In the genomic region with DNA sequence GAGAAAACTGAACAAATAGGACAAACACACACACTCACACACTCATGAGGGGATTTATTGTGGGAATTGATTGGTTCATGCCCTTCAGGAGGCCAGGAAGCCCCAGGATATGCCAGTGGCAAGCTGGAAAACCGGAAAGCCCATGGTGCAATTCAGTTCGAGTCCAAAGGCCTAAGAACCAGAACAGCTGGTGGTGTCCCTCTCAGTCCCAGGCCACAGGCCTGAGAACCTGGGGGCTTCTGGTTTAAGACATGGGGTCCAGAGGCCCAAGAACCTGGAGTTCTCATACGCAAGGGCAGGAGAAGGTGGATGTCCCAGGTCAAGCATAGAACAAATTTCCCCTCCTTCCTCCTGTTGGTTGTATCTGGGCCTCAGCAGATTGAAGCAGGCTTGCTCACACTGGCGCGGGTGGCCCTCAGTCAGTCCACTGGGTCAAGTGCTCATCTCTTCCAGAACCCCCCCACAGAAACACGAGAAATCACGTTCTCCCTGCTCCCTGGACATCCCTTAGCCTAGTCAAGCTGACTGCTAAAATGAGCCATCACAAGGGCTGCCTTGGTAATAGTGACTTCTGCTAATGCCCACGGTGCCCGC, we compare ENCODE assay signal across 2 cellular contexts.
TF ChIP-seq lines count a peak whose summit lies in the region.

No MANE protein-coding gene starts in this region.

TF ChIP-seq in GM12878, 131 proteins besides CTCF, POLR2A, EP300 and RAD21:
- TF ChIP-seq EGR1 (IDR thresholded peaks at IDR 0.05; ENCODE audit: borderline replicate concordance in 1 of 2, low read depth in 2 of 2, low read length in 2 of 2) (no peak), RB1 (IDR thresholded peaks at IDR 0.05; ENCODE audit: borderline replicate concordance) (no peak), SUPT20H (IDR thresholded peaks at IDR 0.05; ENCODE audit: borderline replicate concordance, control insufficient read depth, low read depth, low read length) (no peak), HDAC2 (IDR thresholded peaks at IDR 0.05) (no peak), YY1 (IDR thresholded peaks at IDR 0.05; ENCODE audit: low read depth, low read length) (no peak)
- TF ChIP-seq, protein P1, sequence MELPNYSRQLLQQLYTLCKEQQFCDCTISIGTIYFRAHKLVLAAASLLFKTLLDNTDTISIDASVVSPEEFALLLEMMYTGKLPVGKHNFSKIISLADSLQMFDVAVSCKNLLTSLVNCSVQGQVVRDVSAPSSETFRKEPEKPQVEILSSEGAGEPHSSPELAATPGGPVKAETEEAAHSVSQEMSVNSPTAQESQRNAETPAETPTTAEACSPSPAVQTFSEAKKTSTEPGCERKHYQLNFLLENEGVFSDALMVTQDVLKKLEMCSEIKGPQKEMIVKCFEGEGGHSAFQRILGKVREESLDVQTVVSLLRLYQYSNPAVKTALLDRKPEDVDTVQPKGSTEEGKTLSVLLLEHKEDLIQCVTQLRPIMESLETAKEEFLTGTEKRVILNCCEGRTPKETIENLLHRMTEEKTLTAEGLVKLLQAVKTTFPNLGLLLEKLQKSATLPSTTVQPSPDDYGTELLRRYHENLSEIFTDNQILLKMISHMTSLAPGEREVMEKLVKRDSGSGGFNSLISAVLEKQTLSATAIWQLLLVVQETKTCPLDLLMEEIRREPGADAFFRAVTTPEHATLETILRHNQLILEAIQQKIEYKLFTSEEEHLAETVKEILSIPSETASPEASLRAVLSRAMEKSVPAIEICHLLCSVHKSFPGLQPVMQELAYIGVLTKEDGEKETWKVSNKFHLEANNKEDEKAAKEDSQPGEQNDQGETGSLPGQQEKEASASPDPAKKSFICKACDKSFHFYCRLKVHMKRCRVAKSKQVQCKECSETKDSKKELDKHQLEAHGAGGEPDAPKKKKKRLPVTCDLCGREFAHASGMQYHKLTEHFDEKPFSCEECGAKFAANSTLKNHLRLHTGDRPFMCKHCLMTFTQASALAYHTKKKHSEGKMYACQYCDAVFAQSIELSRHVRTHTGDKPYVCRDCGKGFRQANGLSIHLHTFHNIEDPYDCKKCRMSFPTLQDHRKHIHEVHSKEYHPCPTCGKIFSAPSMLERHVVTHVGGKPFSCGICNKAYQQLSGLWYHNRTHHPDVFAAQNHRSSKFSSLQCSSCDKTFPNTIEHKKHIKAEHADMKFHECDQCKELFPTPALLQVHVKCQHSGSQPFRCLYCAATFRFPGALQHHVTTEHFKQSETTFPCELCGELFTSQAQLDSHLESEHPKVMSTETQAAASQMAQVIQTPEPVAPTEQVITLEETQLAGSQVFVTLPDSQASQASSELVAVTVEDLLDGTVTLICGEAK (IDR thresholded peaks at IDR 0.05; ENCODE audit: borderline replicate concordance), result no peak

TF ChIP-seq in HepG2, 621 proteins besides CTCF, POLR2A, EP300 and RAD21:
- TF ChIP-seq, protein P2, sequence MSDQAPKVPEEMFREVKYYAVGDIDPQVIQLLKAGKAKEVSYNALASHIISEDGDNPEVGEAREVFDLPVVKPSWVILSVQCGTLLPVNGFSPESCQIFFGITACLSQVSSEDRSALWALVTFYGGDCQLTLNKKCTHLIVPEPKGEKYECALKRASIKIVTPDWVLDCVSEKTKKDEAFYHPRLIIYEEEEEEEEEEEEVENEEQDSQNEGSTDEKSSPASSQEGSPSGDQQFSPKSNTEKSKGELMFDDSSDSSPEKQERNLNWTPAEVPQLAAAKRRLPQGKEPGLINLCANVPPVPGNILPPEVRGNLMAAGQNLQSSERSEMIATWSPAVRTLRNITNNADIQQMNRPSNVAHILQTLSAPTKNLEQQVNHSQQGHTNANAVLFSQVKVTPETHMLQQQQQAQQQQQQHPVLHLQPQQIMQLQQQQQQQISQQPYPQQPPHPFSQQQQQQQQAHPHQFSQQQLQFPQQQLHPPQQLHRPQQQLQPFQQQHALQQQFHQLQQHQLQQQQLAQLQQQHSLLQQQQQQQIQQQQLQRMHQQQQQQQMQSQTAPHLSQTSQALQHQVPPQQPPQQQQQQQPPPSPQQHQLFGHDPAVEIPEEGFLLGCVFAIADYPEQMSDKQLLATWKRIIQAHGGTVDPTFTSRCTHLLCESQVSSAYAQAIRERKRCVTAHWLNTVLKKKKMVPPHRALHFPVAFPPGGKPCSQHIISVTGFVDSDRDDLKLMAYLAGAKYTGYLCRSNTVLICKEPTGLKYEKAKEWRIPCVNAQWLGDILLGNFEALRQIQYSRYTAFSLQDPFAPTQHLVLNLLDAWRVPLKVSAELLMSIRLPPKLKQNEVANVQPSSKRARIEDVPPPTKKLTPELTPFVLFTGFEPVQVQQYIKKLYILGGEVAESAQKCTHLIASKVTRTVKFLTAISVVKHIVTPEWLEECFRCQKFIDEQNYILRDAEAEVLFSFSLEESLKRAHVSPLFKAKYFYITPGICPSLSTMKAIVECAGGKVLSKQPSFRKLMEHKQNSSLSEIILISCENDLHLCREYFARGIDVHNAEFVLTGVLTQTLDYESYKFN (CRISPR knock-in tag; conservative IDR thresholded peaks at IDR 0.05), result 0 out of 2 replicates have a peak, but pooled peaks have one; percentile 15
- TF ChIP-seq ZNF816 (CRISPR knock-in tag; IDR thresholded peaks at IDR 0.05; ENCODE audit: borderline replicate concordance), result peak; percentile 42; the same call in 1 of the 2 replicates
- TF ChIP-seq KLF15 (CRISPR knock-in tag; IDR thresholded peaks at IDR 0.05; ENCODE audit: borderline replicate concordance), result no peak
- TF ChIP-seq ZBTB26 (CRISPR knock-in tag; IDR thresholded peaks at IDR 0.05; ENCODE audit: borderline replicate concordance), result peak; percentile 85; the same call in 1 of the 2 replicates
- TF ChIP-seq JARID2 (CRISPR knock-in tag; IDR thresholded peaks at IDR 0.05; ENCODE audit: insufficient replicate concordance), result no peak
- peak; percentile 39; the same call in 1 of the 2 replicates for TF ChIP-seq RBAK (CRISPR knock-in tag; IDR thresholded peaks at IDR 0.05)
- 0 out of 2 replicates have a peak, but pooled peaks have one; percentile 6 for TF ChIP-seq HNF4A (CRISPR knock-in tag; IDR thresholded peaks at IDR 0.05)
- TF ChIP-seq ELF3 (CRISPR knock-in tag; IDR thresholded peaks at IDR 0.05), result no peak
- 0 out of 2 replicates have a peak, but pooled peaks have one; percentile 68 for TF ChIP-seq ZNF724P (CRISPR knock-in tag; IDR thresholded peaks at IDR 0.05; ENCODE audit: borderline replicate concordance)
- no peak for TF ChIP-seq EEA1 (CRISPR knock-in tag; IDR thresholded peaks at IDR 0.05; ENCODE audit: borderline replicate concordance)
- 0 out of 2 replicates have a peak, but pooled peaks have one; percentile 34 for TF ChIP-seq CC2D1A (CRISPR knock-in tag; IDR thresholded peaks at IDR 0.05)
- TF ChIP-seq NCOR1 (IDR thresholded peaks at IDR 0.05; ENCODE audit: borderline replicate concordance, low read length), result no peak
- TF ChIP-seq, protein P3, sequence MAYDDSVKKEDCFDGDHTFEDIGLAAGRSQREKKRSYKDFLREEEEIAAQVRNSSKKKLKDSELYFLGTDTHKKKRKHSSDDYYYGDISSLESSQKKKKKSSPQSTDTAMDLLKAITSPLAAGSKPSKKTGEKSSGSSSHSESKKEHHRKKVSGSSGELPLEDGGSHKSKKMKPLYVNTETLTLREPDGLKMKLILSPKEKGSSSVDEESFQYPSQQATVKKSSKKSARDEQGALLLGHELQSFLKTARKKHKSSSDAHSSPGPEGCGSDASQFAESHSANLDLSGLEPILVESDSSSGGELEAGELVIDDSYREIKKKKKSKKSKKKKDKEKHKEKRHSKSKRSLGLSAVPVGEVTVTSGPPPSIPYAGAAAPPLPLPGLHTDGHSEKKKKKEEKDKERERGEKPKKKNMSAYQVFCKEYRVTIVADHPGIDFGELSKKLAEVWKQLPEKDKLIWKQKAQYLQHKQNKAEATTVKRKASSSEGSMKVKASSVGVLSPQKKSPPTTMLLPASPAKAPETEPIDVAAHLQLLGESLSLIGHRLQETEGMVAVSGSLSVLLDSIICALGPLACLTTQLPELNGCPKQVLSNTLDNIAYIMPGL (CRISPR knock-in tag; IDR thresholded peaks at IDR 0.05; ENCODE audit: borderline replicate concordance in 1 of 2, low read depth in 1 of 2), result peak in 1 of 2 experiments; percentile 22; a peak in 1 of 4 replicates
